In genomic region chr16:57229079-57229478, GRCh38 we compare ENCODE assay signal across 27 cellular contexts.
"Had no signal": no experiment of that assay in that cellular context is flagged by ENCODE, and none has a peak within 500 bp of the region (broad histone marks: within the 10 kb centered on the region; RNA-seq: fewer than 3 reads in every experiment).

No MANE protein-coding gene starts in this region.

- H3K27ac ChIP-seq: stomach, suprapubic skin, testis, thoracic aorta, thyroid gland, tibial artery, tibial nerve, transverse colon, upper lobe of left lung, upper lobe of right lung, uterus, vagina had no signal

- ATAC-seq: stimulated activated effector memory CD8-positive, alpha-beta T cell treated with anti-CD3 and anti-CD28 coated beads, Interleukin-12 subunit alpha, Interleukin-12 subunit beta, amount 100 ng/mL, for 72 hours; stimulated activated memory B cell treated with anti-CD40 and anti-IgM and Interleukin-4, amounts not matched to agents 10 μg/mL and 1 μg/mL and 100 μg/mL, for 72 hours; stimulated activated naive B cell treated with anti-CD40 and anti-IgM and Interleukin-4, amounts not matched to agents 10 μg/mL and 1 μg/mL and 100 μg/mL, for 72 hours; stimulated activated naive CD8-positive, alpha-beta T cell treated with anti-CD3 and anti-CD28 coated beads, Interleukin-15, amount 100 ng/mL, for 72 hours; stimulated activated naive CD8-positive, alpha-beta T cell treated with anti-CD3 and anti-CD28 coated beads, Interleukin-15, Interleukin-2, amounts not matched to agents 100 U/mL and 50 U/mL, for 24 hours; upper lobe of right lung had no signal

- H3K4me1 ChIP-seq: stomach, testis, tibial artery, tibial nerve, upper lobe of left lung, upper lobe of right lung, uterus had no signal

- H3K27me3 Mint-ChIP-seq: stimulated activated memory B cell treated with anti-CD40 and anti-IgM and Interleukin-4, amounts not matched to agents 10 μg/mL and 1 μg/mL and 100 μg/mL, for 72 hours; stimulated activated naive B cell treated with anti-CD40 and anti-IgM and Interleukin-4, amounts not matched to agents 10 μg/mL and 1 μg/mL and 100 μg/mL, for 72 hours; stimulated activated naive CD8-positive, alpha-beta T cell treated with anti-CD3 and anti-CD28 coated beads, Interleukin-15, amount 100 ng/mL, for 72 hours; stimulated activated naive CD8-positive, alpha-beta T cell treated with anti-CD3 and anti-CD28 coated beads, Interleukin-15, Interleukin-2, amounts not matched to agents 100 ng/mL and 50 ng/mL, for 24 hours; type B pancreatic cell had no signal

- H3K27ac Mint-ChIP-seq: stimulated activated effector memory CD8-positive, alpha-beta T cell treated with anti-CD3 and anti-CD28 coated beads, Interleukin-12 subunit alpha, Interleukin-12 subunit beta, amount 100 ng/mL, for 72 hours; stimulated activated memory B cell treated with anti-CD40 and anti-IgM and Interleukin-4, amounts not matched to agents 10 μg/mL and 1 μg/mL and 100 μg/mL, for 72 hours; stimulated activated naive B cell treated with anti-CD40 and anti-IgM and Interleukin-4, amounts not matched to agents 10 μg/mL and 1 μg/mL and 100 μg/mL, for 72 hours; stimulated activated naive CD8-positive, alpha-beta T cell treated with anti-CD3 and anti-CD28 coated beads, Interleukin-15, amount 100 ng/mL, for 72 hours; stimulated activated naive CD8-positive, alpha-beta T cell treated with anti-CD3 and anti-CD28 coated beads, Interleukin-15, Interleukin-2, amounts not matched to agents 100 ng/mL and 50 ng/mL, for 24 hours; type B pancreatic cell had no signal

- H3K4me1 Mint-ChIP-seq: stimulated activated effector memory CD8-positive, alpha-beta T cell treated with anti-CD3 and anti-CD28 coated beads, Interleukin-12 subunit alpha, Interleukin-12 subunit beta, amount 100 ng/mL, for 72 hours; stimulated activated naive CD8-positive, alpha-beta T cell treated with anti-CD3 and anti-CD28 coated beads, Interleukin-15, amount 100 ng/mL, for 72 hours had no signal

- DNase-seq: stimulated activated CD4-positive, alpha-beta T cell treated with anti-CD3 and anti-CD28 coated beads, Interleukin-2, amount 100 ng/mL, for 48 hours; stimulated activated CD4-positive, alpha-beta T cell treated with anti-CD3 and anti-CD28 coated beads, Interleukin-4, amount 100 ng/mL, for 1 hour; stimulated activated CD4-positive, alpha-beta T cell treated with anti-CD3 and anti-CD28 coated beads, Interleukin-4, amount 100 ng/mL, for 24 hours; stimulated activated CD4-positive, alpha-beta T cell treated with anti-CD3 and anti-CD28 coated beads, Interleukin-4, amount 100 ng/mL, for 4 hours; stimulated activated CD8-positive, alpha-beta memory T cell treated with anti-CD3 and anti-CD28 coated beads, Interleukin-4, amount 100 ng/mL, for 48 hours; stimulated activated naive B cell treated with anti-CD40 and anti-IgM and Interleukin-4, amounts not matched to agents 10 μg/mL and 1 μg/mL and 100 μg/mL, for 72 hours; stimulated activated naive CD4-positive, alpha-beta T cell; stimulated activated naive CD4-positive, alpha-beta T cell treated with Interleukin-2 at 50 U/mL for 16 hours; stimulated activated naive CD8-positive, alpha-beta T cell treated with anti-CD3 and anti-CD28 coated beads, Interleukin-15, amount 100 ng/mL, for 72 hours; stimulated activated naive CD8-positive, alpha-beta T cell treated with anti-CD3 and anti-CD28 coated beads, Interleukin-15, Interleukin-2, amounts not matched to agents 100 U/mL and 50 U/mL, for 24 hours; stomach; substantia nigra; testis; thyroid gland; tibial artery; transverse colon; upper lobe of left lung; upper lobe of right lung; uterus had no signal

- H3K9me3 ChIP-seq: stomach, suprapubic skin, testis, thoracic aorta, thyroid gland, tibial artery, tibial nerve, transverse colon, upper lobe of left lung, upper lobe of right lung, uterus, vagina had no signal

- H3K4me3 ChIP-seq: stomach, suprapubic skin, testis, thoracic aorta, thyroid gland, tibial artery, tibial nerve, transverse colon, upper lobe of left lung, upper lobe of right lung, uterus, vagina had no signal

- H3K27me3 ChIP-seq: stomach, suprapubic skin, testis, thyroid gland, tibial artery, tibial nerve, transverse colon, upper lobe of left lung, upper lobe of right lung, uterus, vagina had no signal

- H3K36me3 ChIP-seq: uterus had no signal

- H3K4me3 Mint-ChIP-seq: stimulated activated effector memory CD8-positive, alpha-beta T cell treated with anti-CD3 and anti-CD28 coated beads, Interleukin-12 subunit alpha, Interleukin-12 subunit beta, amount 100 ng/mL, for 72 hours; stimulated activated memory B cell treated with anti-CD40 and anti-IgM and Interleukin-4, amounts not matched to agents 10 μg/mL and 1 μg/mL and 100 μg/mL, for 72 hours; stimulated activated naive B cell treated with anti-CD40 and anti-IgM and Interleukin-4, amounts not matched to agents 10 μg/mL and 1 μg/mL and 100 μg/mL, for 72 hours; stimulated activated naive CD8-positive, alpha-beta T cell treated with anti-CD3 and anti-CD28 coated beads, Interleukin-15, amount 100 ng/mL, for 72 hours; stimulated activated naive CD8-positive, alpha-beta T cell treated with anti-CD3 and anti-CD28 coated beads, Interleukin-15, Interleukin-2, amounts not matched to agents 100 ng/mL and 50 ng/mL, for 24 hours; type B pancreatic cell had no signal
